25 cellular contexts compared by ENCODE assay signal in the genomic region with DNA sequence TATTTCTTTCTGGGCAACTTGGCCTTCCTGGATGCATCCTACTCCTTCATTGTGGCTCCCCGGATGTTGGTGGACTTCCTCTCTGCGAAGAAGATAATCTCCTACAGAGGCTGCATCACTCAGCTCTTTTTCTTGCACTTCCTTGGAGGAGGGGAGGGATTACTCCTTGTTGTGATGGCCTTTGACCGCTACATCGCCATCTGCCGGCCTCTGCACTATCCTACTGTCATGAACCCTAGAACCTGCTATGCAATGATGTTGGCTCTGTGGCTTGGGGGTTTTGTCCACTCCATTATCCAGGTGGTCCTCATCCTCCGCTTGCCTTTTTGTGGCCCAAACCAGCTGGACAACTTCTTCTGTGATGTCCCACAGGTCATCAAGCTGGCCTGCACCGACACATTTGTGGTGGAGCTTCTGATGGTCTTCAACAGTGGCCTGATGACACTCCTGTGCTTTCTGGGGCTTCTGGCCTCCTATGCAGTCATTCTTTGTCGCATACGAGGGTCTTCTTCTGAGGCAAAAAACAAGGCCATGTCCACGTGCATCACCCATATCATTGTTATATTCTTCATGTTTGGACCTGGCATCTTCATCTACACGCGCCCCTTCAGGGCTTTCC. TPM values are rescaled to one million over a fixed set of nuclear protein-coding genes. Genes with fewer than 3 reads are reported as not detected.
"Had no signal": no experiment of that assay in that cellular context is flagged by ENCODE, and none has a peak within 500 bp of the region (broad histone marks: within the 10 kb centered on the region; RNA-seq: fewer than 3 reads in every experiment).

No MANE protein-coding gene starts in this region.

RNA-seq across cellular contexts. Expression of a gene that starts 24.2 kb away (rescaled TPM):
- total RNA-seq: endothelial cell of umbilical vein; epithelial cell of proximal tubule; esophagus muscularis mucosa; fibroblast of lung; foreskin keratinocyte; gastroesophageal sphincter; hepatocyte; kidney epithelial cell; left cardiac atrium; left lung; lower leg skin; lung microvascular endothelial cell; mesothelial cell of epicardium; mucosa of descending colon; natural killer cell treated with Interleukin-12 subunit alpha and Interleukin-12 subunit beta and Interleukin-15 and Interleukin-18, amount 100 ng/mL, for 72 hours; neural crest cell; pancreas; posterior vena cava; pulmonary artery endothelial cell; thoracic aorta; tibial nerve; upper lobe of left lung; uterus had no signal
- polyA plus RNA-seq: endothelial cell of umbilical vein, fibroblast of lung, foreskin keratinocyte, heart left ventricle, hepatocyte, pancreas had no signal

RNA-seq across cellular contexts. Expression of a gene that starts 47.2 kb away (rescaled TPM):
- total RNA-seq: endothelial cell of umbilical vein; epithelial cell of proximal tubule; esophagus muscularis mucosa; fibroblast of lung; foreskin keratinocyte; gastroesophageal sphincter; heart left ventricle; hepatocyte; kidney epithelial cell; left cardiac atrium; left lung; lower leg skin; lung microvascular endothelial cell; mesothelial cell of epicardium; mucosa of descending colon; natural killer cell treated with Interleukin-12 subunit alpha and Interleukin-12 subunit beta and Interleukin-15 and Interleukin-18, amount 100 ng/mL, for 72 hours; neural crest cell; omental fat pad; pancreas; posterior vena cava; pulmonary artery endothelial cell; thoracic aorta; upper lobe of left lung; uterus had no signal
- polyA plus RNA-seq: endothelial cell of umbilical vein, fibroblast of lung, foreskin keratinocyte, heart left ventricle, hepatocyte had no signal

RNA-seq across cellular contexts. Expression of a gene that starts 54.4 kb away (rescaled TPM):
- total RNA-seq: endothelial cell of umbilical vein; epithelial cell of proximal tubule; esophagus muscularis mucosa; fibroblast of lung; foreskin keratinocyte; heart left ventricle; hepatocyte; kidney epithelial cell; left cardiac atrium; left lung; lower leg skin; lung microvascular endothelial cell; mesothelial cell of epicardium; mucosa of descending colon; natural killer cell treated with Interleukin-12 subunit alpha and Interleukin-12 subunit beta and Interleukin-15 and Interleukin-18, amount 100 ng/mL, for 72 hours; neural crest cell; omental fat pad; pancreas; posterior vena cava; pulmonary artery endothelial cell; thoracic aorta; tibial nerve; upper lobe of left lung; uterus had no signal
- polyA plus RNA-seq: endothelial cell of umbilical vein, fibroblast of lung, foreskin keratinocyte, heart left ventricle, hepatocyte, pancreas had no signal
